11 cellular contexts compared by ENCODE assay signal in the genomic region with DNA sequence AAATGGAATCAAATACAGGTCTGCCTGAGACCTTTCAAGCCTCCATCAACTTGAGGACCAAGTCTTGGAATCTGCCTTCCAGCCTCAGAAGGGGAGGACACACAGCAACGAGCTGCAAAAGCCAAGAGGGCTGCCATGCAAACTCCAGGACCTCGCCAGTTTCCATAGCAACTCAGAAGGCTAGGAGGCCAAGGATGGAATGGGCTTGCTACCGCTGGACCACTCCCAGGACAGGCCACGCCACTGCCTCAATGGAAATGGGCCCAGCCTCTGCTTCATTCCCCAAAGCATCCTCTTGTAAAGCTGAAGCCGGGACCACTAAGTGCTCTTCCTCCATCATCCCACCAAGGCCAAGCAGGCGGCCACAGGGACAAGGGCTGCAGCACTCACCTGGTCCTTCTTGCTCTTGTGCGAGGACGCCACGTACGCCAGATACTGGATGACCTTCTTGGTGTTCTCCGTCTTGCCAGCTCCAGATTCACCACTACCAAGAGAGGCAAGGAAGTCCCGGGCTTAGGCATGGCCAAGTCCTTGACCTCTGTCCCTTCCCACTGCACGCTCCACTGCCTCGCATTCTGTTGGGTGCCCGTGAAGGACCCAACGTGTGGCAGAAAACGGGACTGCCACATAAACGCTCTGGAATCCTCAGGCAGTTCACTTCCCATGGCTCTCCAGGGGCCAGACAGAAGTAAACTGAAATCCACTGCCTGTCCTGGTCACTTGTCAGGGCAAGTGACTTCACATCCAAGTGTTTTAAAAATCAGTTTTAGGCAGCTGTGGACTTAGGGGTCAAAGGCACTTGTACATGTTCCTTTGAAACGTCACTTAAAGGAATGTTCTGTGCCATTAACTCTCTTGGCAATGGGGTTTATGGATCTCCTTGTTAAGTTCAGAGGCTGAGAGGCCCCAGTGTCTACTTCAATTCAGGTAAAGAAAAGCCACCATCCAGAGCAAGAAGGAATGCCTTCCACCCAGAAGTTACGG.
A peak's percentile ranks its signal among the peaks of the same experiment; 100 is the strongest.
DNase-seq lines count a peak whose midpoint lies in the region; ATAC-seq, FAIRE-seq and TF ChIP-seq lines count a peak whose summit lies in the region.
"Had no signal": no experiment of that assay in that cellular context is flagged by ENCODE, and none has a peak within 500 bp of the region (broad histone marks: within the 10 kb centered on the region; RNA-seq: fewer than 3 reads in every experiment).

No MANE protein-coding gene starts in this region.

- H3K9ac ChIP-seq in Loucy (ENCODE audit: low read depth, low read length, poor library complexity, severe bottlenecking) (peak overlapping the region; percentile 96), K562 (ENCODE audit: insufficient read depth in 1 of 2, low read depth in 2 of 2, low read length in 2 of 2) (no peak overlapping the region), subcutaneous abdominal adipose tissue (ENCODE audit: low read length in 5 of 5) (no peak overlapping the region)

- peaks cover 83% of the 10 kb centered on the region for H3K36me3 ChIP-seq in Loucy (ENCODE audit: insufficient read depth, low read length)
- peaks cover 81% of the 10 kb centered on the region for H3K36me3 ChIP-seq in K562 (ENCODE audit: control insufficient read depth, insufficient read depth, low read length)
- H3K36me3 ChIP-seq in lower lobe of right lung: peaks cover 92% of the 10 kb centered on the region
- H3K36me3 ChIP-seq in subcutaneous abdominal adipose tissue (ENCODE audit: control insufficient read depth in 5 of 5, insufficient read depth in 5 of 5, low read length in 5 of 5): peaks cover 0 to 77% (median 74%) of the 10 kb centered on the region in 5 donors

- TF ChIP-seq EP300 in K562 (IDR thresholded peaks at IDR 0.05; ENCODE audit: low read length): no peak

- POLR2A ChIA-PET in K562 (lab: Yijun Ruan, JAX): no interaction called here

- no peak for TF ChIP-seq POLR2A in K562 (conservative IDR thresholded peaks at IDR 0.05)

- no peak overlapping the region for H3K4me2 ChIP-seq in Loucy (ENCODE audit: low read depth, low read length, poor library complexity, severe bottlenecking)
- H3K4me2 ChIP-seq in K562 (ENCODE audit: insufficient read depth, low read length): no peak overlapping the region

- peaks cover 13% of the 10 kb centered on the region for H4K20me1 ChIP-seq in Loucy (ENCODE audit: insufficient read depth, low read length, poor library complexity, severe bottlenecking)
- H4K20me1 ChIP-seq in K562 (replicated peaks; ENCODE audit: control insufficient read depth, insufficient read depth, low read length): no peaks in the 10 kb centered on the region

- BruUV-seq in K562 (replicated peaks; lab: Mats Ljungman, UMichigan): no TSS peak

- WGBS in K562 (ENCODE audit: insufficient coverage, low coverage, missing lambda C conversion rate): 87% methylated on average over 15 of the region's 20 CpGs

- CTCF ChIA-PET in K562 (lab: Yijun Ruan, JAX; ENCODE audit: low intra/inter-chr PET ratio): no interaction called here

- H3K4me1 ChIP-seq in Loucy (ENCODE audit: insufficient read depth, low read length, poor library complexity, severe bottlenecking) (peaks cover 42% of the 10 kb centered on the region), K562 (replicated peaks in 1 of 2; ENCODE audit: control insufficient read depth in 2 of 2, insufficient read depth in 2 of 2, low read length in 2 of 2) (peaks cover 35 to 39% of the 10 kb centered on the region in 2 experiments), lower lobe of right lung (peaks cover 97% of the 10 kb centered on the region), subcutaneous abdominal adipose tissue (ENCODE audit: control insufficient read depth in 5 of 5, insufficient read depth in 5 of 5, low read length in 5 of 5) (peaks cover 27 to 99% (median 74%) of the 10 kb centered on the region in 5 donors)

- H3K27me3 ChIP-seq in Loucy (ENCODE audit: insufficient read depth, low read length, poor library complexity, severe bottlenecking) (no peaks in the 10 kb centered on the region), K562 (ENCODE audit: control insufficient read depth in 2 of 2, insufficient read depth in 2 of 2, low read length in 2 of 2) (no peaks in the 10 kb centered on the region), lower lobe of right lung (ENCODE audit: low read depth) (no peaks in the 10 kb centered on the region), subcutaneous abdominal adipose tissue (ENCODE audit: control insufficient read depth in 5 of 5, insufficient read depth in 4 of 5, low read length in 5 of 5) (no peaks in the 10 kb centered on the region)

- intact Hi-C loops in K562 (cut with micrococcal nuclease): no loop called here
- intact Hi-C loops in lower lobe of right lung (cut with DNase I): no loop called here

- no peak for DNase-seq in K562 (ENCODE audit: extremely low read depth in 1 of 4, low spot score in 3 of 4)
- no peak for DNase-seq in lower lobe of right lung
- DNase-seq in NCI-H1694 treated with DMSO at 0.1 percent for 48 hours (lab: John Stamatoyannopoulos, UW): no peak
- DNase-seq: HCEC 1CT; KG1; stimulated activated CD4-positive, alpha-beta T cell treated with anti-CD3 and anti-CD28 coated beads, Interleukin-12 subunit alpha, Interleukin-12 subunit beta, amount 100 ng/mL, for 4 hours had no signal

- FAIRE-seq in K562 (lab: Jason Lieb, UNC): no peak
- FAIRE-seq: frontal cortex had no signal

- no peak overlapping the region for H3K4me3 ChIP-seq in Loucy (ENCODE audit: low read length, poor library complexity, severe bottlenecking)
- H3K4me3 ChIP-seq in K562: no peak overlapping the region
- H3K4me3 ChIP-seq in lower lobe of right lung: no peak overlapping the region
- H3K4me3 ChIP-seq in subcutaneous abdominal adipose tissue (ENCODE audit: low read depth in 1 of 5, low read length in 5 of 5): no peak overlapping the region

- no peak overlapping the region for H3K27ac ChIP-seq in K562 (ENCODE audit: extremely low read depth, low read depth, low read length)
- peak overlapping the region; percentile 90 for H3K27ac ChIP-seq in lower lobe of right lung
- H3K27ac ChIP-seq in subcutaneous abdominal adipose tissue (ENCODE audit: low read depth, low read length): peak overlapping the region; percentile 95

- no peaks in the 10 kb centered on the region for H3K9me2 ChIP-seq in Loucy (replicated peaks; ENCODE audit: low read depth, low read length)

- TF ChIP-seq RAD21 in K562 (CRISPR knock-in tag; conservative IDR thresholded peaks at IDR 0.05 in 1 of 2, IDR thresholded peaks at IDR 0.05 in 1 of 2): no peak

- peaks cover 24% of the 10 kb centered on the region for H3F3A ChIP-seq in Loucy (ENCODE audit: low read depth)

- no peak for ATAC-seq in K562
- ATAC-seq in lower lobe of right lung: no peak
- ATAC-seq in GM19023 (IDR thresholded peaks at IDR 0.05; ENCODE audit: unreplicated experiment): no peak
- ATAC-seq in GM18909 (IDR thresholded peaks at IDR 0.05; ENCODE audit: poor library complexity, unreplicated experiment): no peak

- no peak for TF ChIP-seq CTCF in Loucy (conservative IDR thresholded peaks at IDR 0.05; ENCODE audit: low read length)
- no peak for TF ChIP-seq CTCF in K562 (IDR thresholded peaks at IDR 0.05 in 2 of 3, conservative IDR thresholded peaks at IDR 0.05 in 1 of 3; ENCODE audit: insufficient read depth in 2 of 3, low read depth in 1 of 3, low read length in 3 of 3)
- no peak for TF ChIP-seq CTCF in lower lobe of right lung (IDR thresholded peaks at IDR 0.05)

- H3K9me3 ChIP-seq in Loucy (ENCODE audit: insufficient read depth, low read depth, low read length) (no peaks in the 10 kb centered on the region), K562 (replicated peaks; ENCODE audit: control insufficient read depth, insufficient read depth, low read depth, low read length) (no peaks in the 10 kb centered on the region), lower lobe of right lung (no peaks in the 10 kb centered on the region), subcutaneous abdominal adipose tissue (ENCODE audit: control insufficient read depth in 5 of 5, low read length in 5 of 5) (no peaks in the 10 kb centered on the region)

- peaks cover 5% of the 10 kb centered on the region for H3K9me1 ChIP-seq in K562 (ENCODE audit: control insufficient read depth, insufficient read depth, low read length)

- H2AFZ ChIP-seq in Loucy (ENCODE audit: low read length) (no peak overlapping the region), K562 (ENCODE audit: low read depth, low read length) (no peak overlapping the region)

- in situ Hi-C loops in K562 (cut with MboI): no loop called here

- H3K79me2 ChIP-seq in Loucy (ENCODE audit: insufficient read depth, low read length): peaks cover 85% of the 10 kb centered on the region
- peaks cover 34% of the 10 kb centered on the region for H3K79me2 ChIP-seq in K562 (ENCODE audit: control insufficient read depth, insufficient read depth, low read length)

TF ChIP-seq in K562, 482 proteins besides CTCF, POLR2A, EP300 and RAD21:
- TF ChIP-seq RFX1 (IDR thresholded peaks at IDR 0.05): peak; percentile 53; the same call in 1 of the 2 replicates
- no peak for TF ChIP-seq YBX1 (IDR thresholded peaks at IDR 0.05)
TF ChIP-seq in K562: peak in this region for 1.
